ENCODE assay signal across 8 cellular contexts in the genomic region with DNA sequence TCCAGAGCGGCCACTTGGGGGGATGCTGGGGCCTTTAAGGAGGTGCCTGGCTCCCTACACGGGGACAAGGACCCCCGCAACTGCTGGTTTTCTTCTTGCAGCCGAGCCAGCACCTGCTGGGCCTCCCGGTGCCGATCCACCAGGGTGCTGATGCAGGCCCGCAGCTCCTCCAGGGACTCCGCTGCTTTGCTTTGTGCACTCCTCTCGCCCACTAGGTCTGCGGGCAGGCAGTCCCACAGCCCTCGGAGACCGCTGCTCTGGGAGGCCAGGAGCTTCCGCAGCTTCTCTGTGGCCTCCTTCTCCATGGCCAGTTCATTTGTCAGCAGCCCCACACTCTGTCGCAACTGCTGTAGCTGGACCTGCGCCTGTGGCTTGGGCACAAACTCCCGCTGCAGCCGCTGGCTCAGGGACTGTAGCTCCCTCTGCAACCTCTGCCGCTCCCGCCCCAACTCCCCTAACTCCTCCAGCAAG. TPM values are rescaled to one million over a fixed set of nuclear protein-coding genes. Genes with fewer than 3 reads are reported as not detected.
DNase-seq lines count a peak whose midpoint lies in the region; ATAC-seq and TF ChIP-seq lines count a peak whose summit lies in the region.

No MANE protein-coding gene starts in this region.

- H3K79me1 ChIP-seq in neuronal stem cell (ENCODE audit: low read depth, low read length) = peaks cover 2% of the 10 kb centered on the region

- no CpG with 5 or more reads among the region's 19 CpGs for WGBS in neuronal stem cell (ENCODE audit: extremely low coverage in 2 of 2, insufficient read length in 2 of 2, insufficient replicate concordance in 1 of 2), 2 donors

- H3K9ac ChIP-seq in neuronal stem cell (ENCODE audit: low read depth, low read length, poor library complexity) = peak overlapping the region; percentile 97

- H3K4me3 ChIP-seq in BJ (ENCODE audit: low read depth, low read length) (peak overlapping the region; percentile 35), WI38 (ENCODE audit: low read depth, low read length) (peak overlapping the region; percentile 57), foreskin fibroblast (ENCODE audit: low read depth in 1 of 2, low read length in 2 of 2) (peak overlapping the region; percentile 42 to 65), neuronal stem cell (ENCODE audit: low read length in 2 of 2) (peak overlapping the region; percentile 47 to 62)

- H3K4ac ChIP-seq in neuronal stem cell (ENCODE audit: low read length) = peak overlapping the region; percentile 97

- peak overlapping the region; percentile 52 for H3K4me2 ChIP-seq in neuronal stem cell (ENCODE audit: insufficient read depth, low read length, poor library complexity, severe bottlenecking)

- TF ChIP-seq CTCF in BJ (IDR thresholded peaks at IDR 0.05; ENCODE audit: insufficient read depth, low read depth, low read length) (no peak), WI38 (IDR thresholded peaks at IDR 0.05; ENCODE audit: low read depth, low read length) (no peak), foreskin fibroblast (IDR thresholded peaks at IDR 0.05; ENCODE audit: low read depth, low read length) (no peak)

- POLR2A ChIA-PET in BJ (lab: Charles Lee) = interaction anchor here (0.6 to 2.2 kb wide), 3 partner anchors 13 to 55 kb away, joined by 3 to 8 read pairs (median 3); partner anchors contain the start of genes PIAS3 and RBM8A

- H3K36me3 ChIP-seq in BJ (ENCODE audit: control insufficient read depth, insufficient read depth, low read length) (no peaks in the 10 kb centered on the region), neuronal stem cell (replicated peaks in 1 of 2; ENCODE audit: control insufficient read depth in 2 of 2, insufficient read depth in 2 of 2, low read length in 2 of 2) (no peaks in the 10 kb centered on the region)

- CTCF ChIA-PET in BJ (lab: Yijun Ruan, JAX) = interaction anchor here (0.6 to 2.6 kb wide), 9 partner anchors 9 to 55 kb away, joined by 3 to 26 read pairs (median 4); partner anchors contain the start of genes ITGA10, NUDT17, PIAS3 and RBM8A

- ATAC-seq in HG03175 (IDR thresholded peaks at IDR 0.05; ENCODE audit: unreplicated experiment) (no peak), HG03378 (IDR thresholded peaks at IDR 0.05; ENCODE audit: unreplicated experiment) (no peak)

- H3K27me3 ChIP-seq in BJ (ENCODE audit: control insufficient read depth, insufficient read depth, low read length) (no peaks in the 10 kb centered on the region), neuronal stem cell (ENCODE audit: control insufficient read depth in 3 of 3, insufficient read depth in 3 of 3, low read depth in 1 of 3, low read length in 3 of 3) (peaks cover 0 to 67% (median 0%) of the 10 kb centered on the region in 3 experiments)

- no peak for DNase-seq in BJ (ENCODE audit: low read depth)
- DNase-seq in foreskin fibroblast = peak; percentile 41 to 69
- no peak for DNase-seq in neuronal stem cell (ENCODE audit: low spot score)
- no peak for DNase-seq in NCI-H1436 (lab: John Stamatoyannopoulos, UW)
- no peak for DNase-seq in NCI-H2081 (lab: John Stamatoyannopoulos, UW)

- H3K4me1 ChIP-seq in neuronal stem cell (ENCODE audit: control insufficient read depth in 2 of 2, insufficient read depth in 1 of 2, low read depth in 1 of 2, low read length in 2 of 2) = peaks cover 3 to 8% of the 10 kb centered on the region in 2 donors

- peak overlapping the region; percentile 97 for H4K8ac ChIP-seq in neuronal stem cell (ENCODE audit: low read depth, low read length)

- H3K9me3 ChIP-seq in neuronal stem cell (replicated peaks in 1 of 2; ENCODE audit: control insufficient read depth in 2 of 2, insufficient read depth in 1 of 2, low read depth in 1 of 2, low read length in 2 of 2) = no peaks in the 10 kb centered on the region

- peak overlapping the region; percentile 56 for H2AK5ac ChIP-seq in neuronal stem cell (ENCODE audit: low read depth, low read length)

- H2BK12ac ChIP-seq in neuronal stem cell (ENCODE audit: low read length) = peak overlapping the region; percentile 87

- peak overlapping the region; percentile 83 for H2BK5ac ChIP-seq in neuronal stem cell (ENCODE audit: low read length)

- H2BK15ac ChIP-seq in neuronal stem cell (ENCODE audit: low read length) = peak overlapping the region; percentile 100

- peak overlapping the region; percentile 84 for H3K14ac ChIP-seq in neuronal stem cell (ENCODE audit: low read length)

- peak overlapping the region; percentile 86 for H3K23ac ChIP-seq in neuronal stem cell (ENCODE audit: low read depth, low read length, poor library complexity)

- H3K27ac ChIP-seq in neuronal stem cell (replicated peaks; ENCODE audit: low read length) = no peak overlapping the region

- peak overlapping the region; percentile 97 for H4K91ac ChIP-seq in neuronal stem cell (ENCODE audit: low read depth, low read length, poor library complexity)

- H2AFZ ChIP-seq in neuronal stem cell (ENCODE audit: low read length) = peak overlapping the region; percentile 99

- H3K18ac ChIP-seq in neuronal stem cell (ENCODE audit: low read length) = peak overlapping the region; percentile 97

- H2BK120ac ChIP-seq in neuronal stem cell (ENCODE audit: low read depth, low read length) = peak overlapping the region; percentile 63

RNA-seq across cellular contexts. Expression of gene ANKRD35, which starts 13.2 kb away (rescaled TPM):
- 1.4 and 1.5 TPM in 2 replicates for polyA plus RNA-seq in BJ (2011; rRNA removed)
- 0.26 and 0.28 TPM in 2 replicates for polyA minus RNA-seq in BJ (2011; rRNA and poly(A)+ RNA removed)
- polyA plus RNA-seq in neuronal stem cell (2013, experiment 1 of 2) = 2.1 TPM
- 2.2 TPM for polyA plus RNA-seq in neuronal stem cell (2013, experiment 2 of 2)

RNA-seq across cellular contexts. Expression of gene PIAS3, which starts 13.6 kb away (rescaled TPM):
- polyA plus RNA-seq in BJ (2011; rRNA removed) = 30.0 and 38.0 TPM in 2 replicates
- 27.3 and 28.8 TPM in 2 replicates for polyA minus RNA-seq in BJ (2011; rRNA and poly(A)+ RNA removed)
- 56.5 TPM for polyA plus RNA-seq in neuronal stem cell (2013, experiment 1 of 2)
- 54.9 TPM for polyA plus RNA-seq in neuronal stem cell (2013, experiment 2 of 2)

RNA-seq across cellular contexts. Expression of gene NUDT17, which starts 27.0 kb away (rescaled TPM):
- polyA plus RNA-seq in BJ (2011; rRNA removed) = 4.3 and 4.5 TPM in 2 replicates
- 1.3 and 1.8 TPM in 2 replicates for polyA minus RNA-seq in BJ (2011; rRNA and poly(A)+ RNA removed)
- 3.9 TPM for polyA plus RNA-seq in neuronal stem cell (2013, experiment 1 of 2)
- polyA plus RNA-seq in neuronal stem cell (2013, experiment 2 of 2) = 3.9 TPM

RNA-seq across cellular contexts. Expression of gene ITGA10, which starts 37.4 kb away (rescaled TPM):
- 0.63 and 0.82 TPM in 2 replicates for polyA plus RNA-seq in BJ (2011; rRNA removed)
- polyA minus RNA-seq in BJ (2011; rRNA and poly(A)+ RNA removed) = 0.09 and 1.2 TPM in 2 replicates
- 0.01 TPM for polyA plus RNA-seq in neuronal stem cell (2013, experiment 1 of 2)
- 0.04 TPM for polyA plus RNA-seq in neuronal stem cell (2013, experiment 2 of 2)

RNA-seq across cellular contexts. Expression of gene PEX11B, which starts 46.1 kb away (rescaled TPM):
- 34.9 and 46.4 TPM in 2 replicates for polyA plus RNA-seq in BJ (2011; rRNA removed)
- 13.2 and 25.7 TPM in 2 replicates for polyA minus RNA-seq in BJ (2011; rRNA and poly(A)+ RNA removed)
- polyA plus RNA-seq in neuronal stem cell (2013, experiment 1 of 2) = 13.5 TPM
- 12.5 TPM for polyA plus RNA-seq in neuronal stem cell (2013, experiment 2 of 2)

Comparison
In these comparisons a context has a peak if more than half of its experiments do, and no peak if none do; other contexts are left out.
1. DNase-seq: peak in foreskin fibroblast (2 of 2); none in BJ (single experiment), neuronal stem cell (single experiment), NCI-H1436 (single experiment) and NCI-H2081 (0 of 2).
2. Peak in every context shown above with its lines, with median percentiles within 50 percentile points of each other: H3K4me3 ChIP-seq.